Comparison of ENCODE assay signal across 1 cellular context in the genomic region with DNA sequence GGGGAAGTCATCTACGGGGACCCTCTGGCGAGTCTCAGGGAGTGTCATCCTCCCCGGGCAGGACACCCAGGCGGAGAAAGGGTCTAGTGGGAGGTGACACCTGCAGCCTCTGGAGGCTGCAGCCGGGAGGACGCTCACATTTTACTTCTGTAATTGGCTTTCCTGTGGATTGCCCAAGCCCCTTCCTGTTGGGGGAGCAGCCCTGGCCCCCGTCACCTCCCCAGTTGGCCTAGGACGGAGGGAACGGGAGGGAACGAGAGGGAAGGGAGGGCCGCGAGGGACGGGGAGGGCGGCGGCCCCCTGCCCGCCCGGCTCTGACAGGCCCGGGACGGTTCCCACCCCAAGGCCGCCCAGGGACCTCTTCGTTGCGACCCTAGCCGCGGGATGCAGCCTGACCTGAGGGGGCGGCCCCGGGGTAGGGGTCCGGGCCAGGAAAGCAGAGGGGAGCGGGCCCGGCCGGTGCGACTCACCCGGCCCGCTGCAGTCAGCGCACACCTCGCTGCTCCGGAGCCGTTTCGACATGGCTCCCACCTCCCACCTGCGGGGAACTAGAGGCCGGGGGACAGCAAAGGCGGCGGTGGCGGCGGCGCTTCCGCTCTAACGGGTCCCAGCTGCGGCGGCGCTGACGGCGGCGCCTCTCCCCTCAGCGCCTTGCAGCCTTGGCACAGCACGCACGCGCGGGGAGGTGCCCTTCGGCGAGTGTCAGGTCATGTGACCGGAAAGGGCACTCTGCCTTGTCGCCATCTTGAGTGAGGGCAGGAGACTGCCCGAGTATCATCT.
TF ChIP-seq lines count a peak whose summit lies in the region.

GIT2 (minus strand) TSS at position 666 of the 780 bp plus-strand sequence; CDS start at position 522, 144 bp downstream.

TF ChIP-seq in HepG2, 621 proteins besides CTCF, POLR2A, EP300 and RAD21 (continued from another document and continues in another):
- TF ChIP-seq FOXA1 (IDR thresholded peaks at IDR 0.05) (no peak), FOXA1 (CRISPR knock-in tag; IDR thresholded peaks at IDR 0.05) (no peak), ZNF281 (CRISPR knock-in tag; IDR thresholded peaks at IDR 0.05; ENCODE audit: borderline replicate concordance) (no peak), FOXK1 (CRISPR knock-in tag; IDR thresholded peaks at IDR 0.05; ENCODE audit: borderline replicate concordance, low read depth) (no peak), MTA3 (CRISPR knock-in tag; IDR thresholded peaks at IDR 0.05) (no peak), ZNF558 (CRISPR knock-in tag; IDR thresholded peaks at IDR 0.05; ENCODE audit: borderline replicate concordance) (no peak), ZNF788 (CRISPR knock-in tag; IDR thresholded peaks at IDR 0.05; ENCODE audit: borderline replicate concordance) (no peak), SRSF4 (IDR thresholded peaks at IDR 0.05; ENCODE audit: low read depth, low read length, poor library complexity, severe bottlenecking) (no peak), SALL1 (CRISPR knock-in tag; IDR thresholded peaks at IDR 0.05) (peak; percentile 66), ZC3H4 (CRISPR knock-in tag; IDR thresholded peaks at IDR 0.05; ENCODE audit: borderline replicate concordance) (no peak), ZBTB20 (CRISPR knock-in tag; IDR thresholded peaks at IDR 0.05; ENCODE audit: borderline replicate concordance, low read depth) (no peak), SNAPC5 (CRISPR knock-in tag; IDR thresholded peaks at IDR 0.05; ENCODE audit: borderline replicate concordance) (no peak), ZNF710 (CRISPR knock-in tag; IDR thresholded peaks at IDR 0.05; ENCODE audit: borderline replicate concordance) (peak; percentile 85; the same call in 1 of the 2 replicates), ZFX (CRISPR knock-in tag; IDR thresholded peaks at IDR 0.05; ENCODE audit: low read depth) (peak; percentile 87), SMAD1 (CRISPR knock-in tag; IDR thresholded peaks at IDR 0.05; ENCODE audit: borderline replicate concordance, low read depth) (peak; percentile 83; the same call in 1 of the 2 replicates), ZNF264 (CRISPR knock-in tag; IDR thresholded peaks at IDR 0.05) (0 out of 2 replicates have a peak, but pooled peaks have one; percentile 9), YY1 (IDR thresholded peaks at IDR 0.05; ENCODE audit: insufficient read depth, insufficient replicate concordance, low read depth, low read length) (peak; percentile 99), KDM6A (CRISPR knock-in tag; IDR thresholded peaks at IDR 0.05; ENCODE audit: low read depth) (no peak), RARA (CRISPR knock-in tag; IDR thresholded peaks at IDR 0.05) (no peak; the same call in 1 of the 2 replicates), SMYD3 (CRISPR knock-in tag; IDR thresholded peaks at IDR 0.05) (no peak), ZNF468 (CRISPR knock-in tag; IDR thresholded peaks at IDR 0.05) (no peak), MED1 (CRISPR knock-in tag; IDR thresholded peaks at IDR 0.05) (peak; percentile 66), ETV5 (CRISPR knock-in tag; IDR thresholded peaks at IDR 0.05; ENCODE audit: borderline replicate concordance) (peak; percentile 88), RXRA (CRISPR knock-in tag; IDR thresholded peaks at IDR 0.05) (peak; percentile 56; the same call in 1 of the 2 replicates), TBP (CRISPR knock-in tag; IDR thresholded peaks at IDR 0.05) (no peak), HHEX (CRISPR knock-in tag; IDR thresholded peaks at IDR 0.05) (no peak), ZNF232 (CRISPR knock-in tag; IDR thresholded peaks at IDR 0.05; ENCODE audit: borderline replicate concordance) (no peak), MXI1 (IDR thresholded peaks at IDR 0.05; ENCODE audit: borderline replicate concordance, low read depth, low read length) (peak; percentile 40; the same call in 1 of the 3 replicates), HMG20B (CRISPR knock-in tag; conservative IDR thresholded peaks at IDR 0.05) (no peak), ELF1 (CRISPR knock-in tag; IDR thresholded peaks at IDR 0.05) (peak; percentile 84), ZNF713 (CRISPR knock-in tag; IDR thresholded peaks at IDR 0.05) (no peak), RBFOX2 (IDR thresholded peaks at IDR 0.05; ENCODE audit: low read depth, low read length) (peak; percentile 90)
- TF ChIP-seq, protein P1, sequence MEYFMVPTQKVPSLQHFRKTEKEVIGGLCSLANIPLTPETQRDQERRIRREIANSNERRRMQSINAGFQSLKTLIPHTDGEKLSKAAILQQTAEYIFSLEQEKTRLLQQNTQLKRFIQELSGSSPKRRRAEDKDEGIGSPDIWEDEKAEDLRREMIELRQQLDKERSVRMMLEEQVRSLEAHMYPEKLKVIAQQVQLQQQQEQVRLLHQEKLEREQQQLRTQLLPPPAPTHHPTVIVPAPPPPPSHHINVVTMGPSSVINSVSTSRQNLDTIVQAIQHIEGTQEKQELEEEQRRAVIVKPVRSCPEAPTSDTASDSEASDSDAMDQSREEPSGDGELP (IDR thresholded peaks at IDR 0.05; ENCODE audit: borderline replicate concordance, low read depth) = peak; percentile 73; the same call in 1 of the 2 replicates
- TF ChIP-seq, protein P2, sequence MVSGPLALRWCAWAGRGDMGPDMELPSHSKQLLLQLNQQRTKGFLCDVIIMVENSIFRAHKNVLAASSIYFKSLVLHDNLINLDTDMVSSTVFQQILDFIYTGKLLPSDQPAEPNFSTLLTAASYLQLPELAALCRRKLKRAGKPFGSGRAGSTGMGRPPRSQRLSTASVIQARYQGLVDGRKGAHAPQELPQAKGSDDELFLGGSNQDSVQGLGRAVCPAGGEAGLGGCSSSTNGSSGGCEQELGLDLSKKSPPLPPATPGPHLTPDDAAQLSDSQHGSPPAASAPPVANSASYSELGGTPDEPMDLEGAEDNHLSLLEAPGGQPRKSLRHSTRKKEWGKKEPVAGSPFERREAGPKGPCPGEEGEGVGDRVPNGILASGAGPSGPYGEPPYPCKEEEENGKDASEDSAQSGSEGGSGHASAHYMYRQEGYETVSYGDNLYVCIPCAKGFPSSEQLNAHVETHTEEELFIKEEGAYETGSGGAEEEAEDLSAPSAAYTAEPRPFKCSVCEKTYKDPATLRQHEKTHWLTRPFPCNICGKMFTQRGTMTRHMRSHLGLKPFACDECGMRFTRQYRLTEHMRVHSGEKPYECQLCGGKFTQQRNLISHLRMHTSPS (CRISPR knock-in tag; IDR thresholded peaks at IDR 0.05; ENCODE audit: low read depth) = peak; percentile 52
- TF ChIP-seq, protein P3, sequence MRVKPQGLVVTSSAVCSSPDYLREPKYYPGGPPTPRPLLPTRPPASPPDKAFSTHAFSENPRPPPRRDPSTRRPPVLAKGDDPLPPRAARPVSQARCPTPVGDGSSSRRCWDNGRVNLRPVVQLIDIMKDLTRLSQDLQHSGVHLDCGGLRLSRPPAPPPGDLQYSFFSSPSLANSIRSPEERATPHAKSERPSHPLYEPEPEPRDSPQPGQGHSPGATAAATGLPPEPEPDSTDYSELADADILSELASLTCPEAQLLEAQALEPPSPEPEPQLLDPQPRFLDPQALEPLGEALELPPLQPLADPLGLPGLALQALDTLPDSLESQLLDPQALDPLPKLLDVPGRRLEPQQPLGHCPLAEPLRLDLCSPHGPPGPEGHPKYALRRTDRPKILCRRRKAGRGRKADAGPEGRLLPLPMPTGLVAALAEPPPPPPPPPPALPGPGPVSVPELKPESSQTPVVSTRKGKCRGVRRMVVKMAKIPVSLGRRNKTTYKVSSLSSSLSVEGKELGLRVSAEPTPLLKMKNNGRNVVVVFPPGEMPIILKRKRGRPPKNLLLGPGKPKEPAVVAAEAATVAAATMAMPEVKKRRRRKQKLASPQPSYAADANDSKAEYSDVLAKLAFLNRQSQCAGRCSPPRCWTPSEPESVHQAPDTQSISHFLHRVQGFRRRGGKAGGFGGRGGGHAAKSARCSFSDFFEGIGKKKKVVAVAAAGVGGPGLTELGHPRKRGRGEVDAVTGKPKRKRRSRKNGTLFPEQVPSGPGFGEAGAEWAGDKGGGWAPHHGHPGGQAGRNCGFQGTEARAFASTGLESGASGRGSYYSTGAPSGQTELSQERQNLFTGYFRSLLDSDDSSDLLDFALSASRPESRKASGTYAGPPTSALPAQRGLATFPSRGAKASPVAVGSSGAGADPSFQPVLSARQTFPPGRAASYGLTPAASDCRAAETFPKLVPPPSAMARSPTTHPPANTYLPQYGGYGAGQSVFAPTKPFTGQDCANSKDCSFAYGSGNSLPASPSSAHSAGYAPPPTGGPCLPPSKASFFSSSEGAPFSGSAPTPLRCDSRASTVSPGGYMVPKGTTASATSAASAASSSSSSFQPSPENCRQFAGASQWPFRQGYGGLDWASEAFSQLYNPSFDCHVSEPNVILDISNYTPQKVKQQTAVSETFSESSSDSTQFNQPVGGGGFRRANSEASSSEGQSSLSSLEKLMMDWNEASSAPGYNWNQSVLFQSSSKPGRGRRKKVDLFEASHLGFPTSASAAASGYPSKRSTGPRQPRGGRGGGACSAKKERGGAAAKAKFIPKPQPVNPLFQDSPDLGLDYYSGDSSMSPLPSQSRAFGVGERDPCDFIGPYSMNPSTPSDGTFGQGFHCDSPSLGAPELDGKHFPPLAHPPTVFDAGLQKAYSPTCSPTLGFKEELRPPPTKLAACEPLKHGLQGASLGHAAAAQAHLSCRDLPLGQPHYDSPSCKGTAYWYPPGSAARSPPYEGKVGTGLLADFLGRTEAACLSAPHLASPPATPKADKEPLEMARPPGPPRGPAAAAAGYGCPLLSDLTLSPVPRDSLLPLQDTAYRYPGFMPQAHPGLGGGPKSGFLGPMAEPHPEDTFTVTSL (CRISPR knock-in tag; IDR thresholded peaks at IDR 0.05; ENCODE audit: borderline replicate concordance) = 0 out of 2 replicates have a peak, but pooled peaks have one; percentile 19
- TF ChIP-seq, protein P4, sequence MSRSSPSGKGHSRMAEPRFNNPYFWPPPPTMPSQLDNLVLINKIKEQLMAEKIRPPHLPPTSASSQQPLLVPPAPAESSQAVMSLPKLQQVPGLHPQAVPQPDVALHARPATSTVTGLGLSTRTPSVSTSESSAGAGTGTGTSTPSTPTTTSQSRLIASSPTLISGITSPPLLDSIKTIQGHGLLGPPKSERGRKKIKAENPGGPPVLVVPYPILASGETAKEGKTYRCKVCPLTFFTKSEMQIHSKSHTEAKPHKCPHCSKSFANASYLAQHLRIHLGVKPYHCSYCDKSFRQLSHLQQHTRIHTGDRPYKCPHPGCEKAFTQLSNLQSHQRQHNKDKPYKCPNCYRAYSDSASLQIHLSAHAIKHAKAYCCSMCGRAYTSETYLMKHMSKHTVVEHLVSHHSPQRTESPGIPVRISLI (CRISPR knock-in tag; IDR thresholded peaks at IDR 0.05; ENCODE audit: borderline replicate concordance) = 0 out of 2 replicates have a peak, but pooled peaks have one; percentile 5
- TF ChIP-seq, protein P5, sequence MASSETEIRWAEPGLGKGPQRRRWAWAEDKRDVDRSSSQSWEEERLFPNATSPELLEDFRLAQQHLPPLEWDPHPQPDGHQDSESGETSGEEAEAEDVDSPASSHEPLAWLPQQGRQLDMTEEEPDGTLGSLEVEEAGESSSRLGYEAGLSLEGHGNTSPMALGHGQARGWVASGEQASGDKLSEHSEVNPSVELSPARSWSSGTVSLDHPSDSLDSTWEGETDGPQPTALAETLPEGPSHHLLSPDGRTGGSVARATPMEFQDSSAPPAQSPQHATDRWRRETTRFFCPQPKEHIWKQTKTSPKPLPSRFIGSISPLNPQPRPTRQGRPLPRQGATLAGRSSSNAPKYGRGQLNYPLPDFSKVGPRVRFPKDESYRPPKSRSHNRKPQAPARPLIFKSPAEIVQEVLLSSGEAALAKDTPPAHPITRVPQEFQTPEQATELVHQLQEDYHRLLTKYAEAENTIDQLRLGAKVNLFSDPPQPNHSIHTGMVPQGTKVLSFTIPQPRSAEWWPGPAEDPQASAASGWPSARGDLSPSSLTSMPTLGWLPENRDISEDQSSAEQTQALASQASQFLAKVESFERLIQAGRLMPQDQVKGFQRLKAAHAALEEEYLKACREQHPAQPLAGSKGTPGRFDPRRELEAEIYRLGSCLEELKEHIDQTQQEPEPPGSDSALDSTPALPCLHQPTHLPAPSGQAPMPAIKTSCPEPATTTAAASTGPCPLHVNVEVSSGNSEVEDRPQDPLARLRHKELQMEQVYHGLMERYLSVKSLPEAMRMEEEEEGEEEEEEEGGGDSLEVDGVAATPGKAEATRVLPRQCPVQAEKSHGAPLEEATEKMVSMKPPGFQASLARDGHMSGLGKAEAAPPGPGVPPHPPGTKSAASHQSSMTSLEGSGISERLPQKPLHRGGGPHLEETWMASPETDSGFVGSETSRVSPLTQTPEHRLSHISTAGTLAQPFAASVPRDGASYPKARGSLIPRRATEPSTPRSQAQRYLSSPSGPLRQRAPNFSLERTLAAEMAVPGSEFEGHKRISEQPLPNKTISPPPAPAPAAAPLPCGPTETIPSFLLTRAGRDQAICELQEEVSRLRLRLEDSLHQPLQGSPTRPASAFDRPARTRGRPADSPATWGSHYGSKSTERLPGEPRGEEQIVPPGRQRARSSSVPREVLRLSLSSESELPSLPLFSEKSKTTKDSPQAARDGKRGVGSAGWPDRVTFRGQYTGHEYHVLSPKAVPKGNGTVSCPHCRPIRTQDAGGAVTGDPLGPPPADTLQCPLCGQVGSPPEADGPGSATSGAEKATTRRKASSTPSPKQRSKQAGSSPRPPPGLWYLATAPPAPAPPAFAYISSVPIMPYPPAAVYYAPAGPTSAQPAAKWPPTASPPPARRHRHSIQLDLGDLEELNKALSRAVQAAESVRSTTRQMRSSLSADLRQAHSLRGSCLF (CRISPR knock-in tag; IDR thresholded peaks at IDR 0.05; ENCODE audit: borderline replicate concordance) = no peak
